9 cellular contexts compared by ENCODE assay signal in genomic region chr12:116336542-116337065, GRCh38. TPM values are rescaled to one million over a fixed set of nuclear protein-coding genes. Genes with fewer than 3 reads are reported as not detected.
DNase-seq lines count a peak whose midpoint lies in the region; ATAC-seq and TF ChIP-seq lines count a peak whose summit lies in the region.
"Had no signal": no experiment of that assay in that cellular context is flagged by ENCODE, and none has a peak within 500 bp of the region (broad histone marks: within the 10 kb centered on the region; RNA-seq: fewer than 3 reads in every experiment).

No MANE protein-coding gene starts in this region.

- H3K4me1 Mint-ChIP-seq in Caco-2 (ENCODE audit: low read depth, unreplicated experiment): peaks cover 5% of the 10 kb centered on the region

- H3K9me3 Mint-ChIP-seq in Caco-2 (ENCODE audit: unreplicated experiment): no peaks in the 10 kb centered on the region

- no peaks in the 10 kb centered on the region for H3K9me3 ChIP-seq in Caco-2
- H3K9me3 ChIP-seq: pancreas had no signal

- H3K36me3 ChIP-seq in Caco-2 (ENCODE audit: control insufficient read depth, insufficient read depth, low read length): no peaks in the 10 kb centered on the region
- H3K36me3 ChIP-seq: pancreas had no signal

- H3K27me3 ChIP-seq in Caco-2 (replicated peaks; ENCODE audit: control insufficient read depth, insufficient read depth, low read length): no peaks in the 10 kb centered on the region
- H3K27me3 ChIP-seq: pancreas had no signal

- H3K27me3 Mint-ChIP-seq in Caco-2 (ENCODE audit: insufficient read depth, unreplicated experiment): no peaks in the 10 kb centered on the region

- intact Hi-C loops in Caco-2 (cut with micrococcal nuclease; ENCODE audit: unreplicated experiment): no loop called here

- no TSS peak for BruUV-seq in Caco-2 (replicated peaks; lab: Mats Ljungman, UMichigan)

- DNase-seq in GM12864 (ENCODE audit: low read depth): peak; percentile 67
- DNase-seq in fibroblast of peridontal ligament (ENCODE audit: extremely low read depth): peak; percentile 46
- DNase-seq in DMS153 (lab: John Stamatoyannopoulos, UW): no peak
- no peak for DNase-seq in Caco-2
- no peak for DNase-seq in activated effector memory CD4-positive, alpha-beta T cell treated with anti-CD3 and anti-CD28 coated beads, Interleukin-2, amount 50 U/mL, for 16 hours
- no peak for DNase-seq in activated CD4-positive, CD25-positive, alpha-beta regulatory T cell (lab: John Stamatoyannopoulos, UW)
- DNase-seq: pancreas had no signal

- peak; percentile 63 for ATAC-seq in GM21390 (IDR thresholded peaks at IDR 0.05; ENCODE audit: unreplicated experiment)
- peak; percentile 63 for ATAC-seq in HG03571 (IDR thresholded peaks at IDR 0.05; ENCODE audit: unreplicated experiment)

- no peak overlapping the region for H3K4me3 Mint-ChIP-seq in Caco-2 (ENCODE audit: unreplicated experiment)

- H3K4me3 ChIP-seq in GM12864 (ENCODE audit: low read depth, low read length) (no peak overlapping the region), Caco-2 (ENCODE audit: low read depth, low read length) (no peak overlapping the region)
- H3K4me3 ChIP-seq: pancreas had no signal

- peaks cover 6% of the 10 kb centered on the region; the same call in 1 of the 2 replicates for H3K4me1 ChIP-seq in Caco-2
- H3K4me1 ChIP-seq: pancreas had no signal

- H3K36me3 Mint-ChIP-seq in Caco-2 (ENCODE audit: insufficient read depth, unreplicated experiment): no peaks in the 10 kb centered on the region

- POLR2A ChIA-PET in Caco-2 (lab: Charles Lee): no interaction called here

- CTCF ChIA-PET in Caco-2 (lab: Charles Lee): no interaction called here

- H3K27ac Mint-ChIP-seq in Caco-2 (ENCODE audit: unreplicated experiment): no peak overlapping the region

- TF ChIP-seq CTCF in GM12864 (IDR thresholded peaks at IDR 0.05; ENCODE audit: low read depth, low read length, missing control alignments) (no peak), Caco-2 (IDR thresholded peaks at IDR 0.05; ENCODE audit: insufficient read depth in 1 of 2, low read depth in 1 of 2, low read length in 1 of 2, severe bottlenecking in 1 of 2, unreplicated experiment in 1 of 2) (no peak)

RNA-seq across cellular contexts. Expression of gene MED13L, which starts 59.1 kb away (rescaled TPM):
- total RNA-seq in Caco-2 (2022): 160 and 168 TPM in 2 replicates

Comparison
In these comparisons a context has a peak if more than half of its experiments do, and no peak if none do; other contexts are left out.
1. DNase-seq: peak in GM12864 (single experiment) and fibroblast of peridontal ligament (single experiment); none in DMS153 (single experiment), Caco-2 (0 of 2), activated effector memory CD4-positive, alpha-beta T cell treated with anti-CD3 and anti-CD28 coated beads, Interleukin-2, amount 50 U/mL, for 16 hours (single experiment) and activated CD4-positive, CD25-positive, alpha-beta regulatory T cell (0 of 4).